ENCODE assay signal across 15 cellular contexts in genomic region chr4:1393363-1393762, GRCh38. TPM values are rescaled to one million over a fixed set of nuclear protein-coding genes. Genes with fewer than 3 reads are reported as not detected.
"Had no signal": no experiment of that assay in that cellular context is flagged by ENCODE, and none has a peak within 500 bp of the region (broad histone marks: within the 10 kb centered on the region; RNA-seq: fewer than 3 reads in every experiment).

No MANE protein-coding gene starts in this region.

RNA-seq across cellular contexts. Expression of gene NKX1-1, which starts 12.9 kb away (rescaled TPM):
- total RNA-seq: stomach, subcutaneous adipose tissue, suprapubic skin, temporal lobe, thoracic aorta, thyroid gland, tibial nerve, transverse colon, upper lobe of left lung, upper lobe of right lung, ureter, urinary bladder, uterus, vagina had no signal
- polyA plus RNA-seq: stomach, thymus, urinary bladder had no signal
